8 cellular contexts compared by ENCODE assay signal in the genomic region with DNA sequence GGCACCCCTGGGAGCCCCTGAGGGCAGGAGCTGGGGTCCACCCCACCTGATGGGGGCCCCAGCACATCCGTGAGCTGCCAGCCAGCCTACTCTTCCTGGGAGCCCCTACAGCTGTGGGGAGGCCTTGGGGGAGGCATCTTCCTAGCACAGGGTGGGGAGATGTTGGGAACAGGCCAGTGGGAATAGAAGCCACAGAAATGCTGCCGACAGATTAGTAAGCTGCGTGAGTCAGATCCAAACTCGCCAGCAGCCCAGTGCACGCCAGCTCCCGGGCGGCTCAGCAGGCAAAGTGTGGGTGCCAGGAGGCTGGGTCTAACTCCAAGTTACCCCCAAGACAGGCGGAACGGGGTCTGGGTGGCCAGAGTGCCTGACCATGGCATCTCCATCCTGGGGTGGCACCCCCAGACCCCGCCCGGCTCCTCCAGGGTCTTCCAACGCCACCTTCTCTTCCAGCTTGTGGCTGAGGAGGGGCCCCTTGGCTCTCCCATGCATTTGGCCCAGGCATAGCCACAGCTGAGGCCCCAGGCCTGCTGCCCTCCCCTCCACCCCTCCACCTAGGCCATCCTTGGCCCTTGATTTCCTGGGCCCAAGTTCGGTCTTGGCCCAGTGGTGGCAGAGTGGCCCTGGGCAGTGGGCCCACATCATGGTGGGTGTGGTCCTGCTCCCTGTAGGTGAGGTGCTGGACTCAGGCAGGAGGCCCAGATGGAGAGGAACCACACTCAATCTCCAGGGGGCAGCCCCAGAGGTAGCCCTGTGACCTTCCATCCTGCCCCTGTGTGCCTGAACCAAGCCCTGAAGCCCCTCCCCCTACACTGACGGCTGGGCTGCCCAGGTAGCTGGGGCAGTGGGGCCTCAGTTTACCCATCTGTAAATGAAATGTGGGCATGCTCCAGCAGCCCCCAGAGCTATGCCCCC. TPM values are rescaled to one million over a fixed set of nuclear protein-coding genes. Genes with fewer than 3 reads are reported as not detected.
DNase-seq lines count a peak whose midpoint lies in the region; ATAC-seq and TF ChIP-seq lines count a peak whose summit lies in the region.

No MANE protein-coding gene starts in this region.

- DNase-seq in Daoy (ENCODE audit: low read depth) (peak; percentile 96), SJCRH30 (peak; percentile 67 to 70), fibroblast of lung (ENCODE audit: low read depth in 2 of 2) (peak; percentile 97 to 98), psoas muscle (peak; percentile 80 to 85), NCI-H2171 treated with DMSO at 0.1 percent for 48 hours (lab: John Stamatoyannopoulos, UW) (no peak), LoVo (ENCODE audit: low spot score) (no peak), GM20000 (ENCODE audit: low spot score) (no peak), GDM1 (lab: John Stamatoyannopoulos, UW) (no peak)

- 61 to 69% (median 63%) methylated on average over 13 to 14 of the region's 14 CpGs for WGBS in psoas muscle, 3 donors

- no peaks in the 10 kb centered on the region for H3K9me3 ChIP-seq in SJCRH30 (replicated peaks)
- no peaks in the 10 kb centered on the region for H3K9me3 ChIP-seq in fibroblast of lung (ENCODE audit: control insufficient read depth, insufficient read depth, low read depth, low read length)
- no peaks in the 10 kb centered on the region for H3K9me3 ChIP-seq in psoas muscle

- H3K9ac ChIP-seq in fibroblast of lung (ENCODE audit: insufficient read depth, low read length), result peak overlapping the region; percentile 62

- intact Hi-C loops in psoas muscle (cut with DNase I), result no loop called here

- no peaks in the 10 kb centered on the region for H3K36me3 ChIP-seq in SJCRH30
- H3K36me3 ChIP-seq in fibroblast of lung (ENCODE audit: control insufficient read depth, insufficient read depth, low read length), result no peaks in the 10 kb centered on the region
- H3K36me3 ChIP-seq in psoas muscle (ENCODE audit: insufficient read depth in 1 of 2, low read depth in 1 of 2), result no peaks in the 10 kb centered on the region

- H3K4me1 ChIP-seq in SJCRH30 (peaks cover 29% of the 10 kb centered on the region), fibroblast of lung (ENCODE audit: control insufficient read depth, extremely low read depth, insufficient read depth, low read length) (peaks cover 33% of the 10 kb centered on the region), psoas muscle (no peaks in the 10 kb centered on the region)

- H2AFZ ChIP-seq in fibroblast of lung (ENCODE audit: low read length), result no peak overlapping the region

- no peaks in the 10 kb centered on the region for H3K27me3 ChIP-seq in SJCRH30
- no peaks in the 10 kb centered on the region for H3K27me3 ChIP-seq in fibroblast of lung (ENCODE audit: control insufficient read depth, insufficient read depth, low read length)
- H3K27me3 ChIP-seq in psoas muscle (ENCODE audit: insufficient read depth in 3 of 3, low read length in 2 of 3), result peaks cover 0 to 3% (median 0%) of the 10 kb centered on the region in 3 donors

- no peak for TF ChIP-seq CTCF in fibroblast of lung (conservative IDR thresholded peaks at IDR 0.05 in 1 of 2, IDR thresholded peaks at IDR 0.05 in 1 of 2; ENCODE audit: low read depth in 1 of 2, low read length in 2 of 2)
- no peak for TF ChIP-seq CTCF in psoas muscle (IDR thresholded peaks at IDR 0.05)
- TF ChIP-seq CTCF in GM20000 (IDR thresholded peaks at IDR 0.05; ENCODE audit: extremely low read depth, missing control alignments), result no peak

- peak; percentile 38 to 69 (median 66) for ATAC-seq in psoas muscle

- H3K79me2 ChIP-seq in fibroblast of lung (ENCODE audit: control insufficient read depth, insufficient read depth, low read length), result no peaks in the 10 kb centered on the region

- H3K4me3 ChIP-seq in SJCRH30, result no peak overlapping the region
- H3K4me3 ChIP-seq in fibroblast of lung (replicated peaks in 1 of 4; ENCODE audit: control extremely low read depth in 1 of 4, insufficient read depth in 1 of 4, low read depth in 3 of 4, low read length in 4 of 4), result no peak overlapping the region
- no peak overlapping the region for H3K4me3 ChIP-seq in psoas muscle

- no peak overlapping the region for H3K27ac ChIP-seq in SJCRH30
- H3K27ac ChIP-seq in fibroblast of lung (ENCODE audit: insufficient read depth, low read length), result peak overlapping the region; percentile 100
- H3K27ac ChIP-seq in psoas muscle, result no peak overlapping the region

- peak overlapping the region; percentile 35 for H3K4me2 ChIP-seq in fibroblast of lung (ENCODE audit: extremely low read depth, insufficient read depth, low read length)

- no peaks in the 10 kb centered on the region for H4K20me1 ChIP-seq in fibroblast of lung (ENCODE audit: control insufficient read depth, extremely low read depth, insufficient read depth, low read length)

RNA-seq across cellular contexts. Expression of gene CROCC2, which starts 15.4 kb away (rescaled TPM):
- total RNA-seq in Daoy (2014; rRNA removed; shearing (Covaris generic)), result not detected in 2 replicates
- 0.15 and 0.26 TPM in 2 replicates for total RNA-seq in SJCRH30 (2014; rRNA removed; shearing (Covaris generic))
- total RNA-seq in fibroblast of lung, result 0.33 and 0.51 TPM in 2 replicates
- 0.02 and 0.12 TPM in 2 replicates for polyA plus RNA-seq in fibroblast of lung
- 0.02 and 0.28 TPM in 2 replicates for polyA plus RNA-seq in fibroblast of lung (2012)
- polyA minus RNA-seq in fibroblast of lung (ENCODE audit: low replicate concordance), result not detected in 2 replicates
- not detected for total RNA-seq in psoas muscle
- polyA plus RNA-seq in psoas muscle, result under 1 TPM in 1 of 3 donors, not detected in 2; 0.01 TPM

RNA-seq across cellular contexts. Expression of gene MAB21L4, which starts 25.6 kb away (rescaled TPM):
- not detected in 2 replicates for total RNA-seq in Daoy (2014; rRNA removed; shearing (Covaris generic))
- 0.66 and 1.0 TPM in 2 replicates for total RNA-seq in SJCRH30 (2014; rRNA removed; shearing (Covaris generic))
- total RNA-seq in fibroblast of lung (not detected in 2 replicates), psoas muscle (not detected)
- polyA plus RNA-seq in fibroblast of lung (not detected in 2 replicates), psoas muscle (not detected)
- polyA plus RNA-seq in fibroblast of lung (2012), result not detected in 2 replicates
- polyA minus RNA-seq in fibroblast of lung (ENCODE audit: low replicate concordance), result not detected in 2 replicates

RNA-seq across cellular contexts. Expression of gene AGXT, which starts 53.0 kb away (rescaled TPM):
- total RNA-seq in Daoy (2014; rRNA removed; shearing (Covaris generic)), result not detected in 2 replicates
- 1.3 and 1.7 TPM in 2 replicates for total RNA-seq in SJCRH30 (2014; rRNA removed; shearing (Covaris generic))
- total RNA-seq in fibroblast of lung, result not detected in 2 replicates
- not detected in 2 replicates for polyA plus RNA-seq in fibroblast of lung
- polyA plus RNA-seq in fibroblast of lung (2012), result not detected in 2 replicates
- not detected in 2 replicates for polyA minus RNA-seq in fibroblast of lung (ENCODE audit: low replicate concordance)
- under 1 TPM in 1 of 4 donors, not detected in 3; 0.30 TPM for total RNA-seq in psoas muscle
- polyA plus RNA-seq in psoas muscle, result 1 to 10 TPM in 1 of 3 donors, under 1 TPM in 1, not detected in 1; 0.11 to 1.3 TPM

Comparison
In these comparisons a context has a peak if more than half of its experiments do, and no peak if none do; other contexts are left out.
1. DNase-seq: peak in Daoy (single experiment), SJCRH30 (2 of 2), fibroblast of lung (2 of 2) and psoas muscle (2 of 2); none in NCI-H2171 treated with DMSO at 0.1 percent for 48 hours (single experiment), LoVo (single experiment), GM20000 (single experiment) and GDM1 (single experiment).